Comparison of ENCODE assay signal across 8 cellular contexts in the genomic region with DNA sequence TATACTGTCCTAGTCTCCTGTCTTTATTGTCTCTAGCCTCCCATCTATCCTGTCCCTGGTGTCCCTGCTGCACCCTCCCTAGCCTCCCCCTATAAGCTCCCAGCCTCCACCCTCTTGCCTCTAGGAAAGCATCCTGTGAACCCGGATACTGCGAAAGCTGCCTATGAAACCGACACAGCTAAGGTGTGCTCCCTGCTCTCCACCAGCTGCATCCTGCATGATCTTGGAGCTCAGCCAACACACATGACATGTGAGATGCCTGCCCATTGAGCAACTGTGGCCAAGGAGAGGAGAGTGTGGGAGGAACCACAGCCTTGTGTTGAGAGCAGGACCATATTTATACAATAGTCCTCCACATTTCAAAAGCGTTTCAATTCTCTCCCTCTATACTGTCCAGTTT.
DNase-seq lines count a peak whose midpoint lies in the region; ATAC-seq and TF ChIP-seq lines count a peak whose summit lies in the region.

No MANE protein-coding gene starts in this region.

- H3K27ac ChIP-seq in epithelial cell of prostate: no peak overlapping the region

- peak; percentile 5 for DNase-seq in NCI-H526 treated with DMSO at 0.1 percent for 48 hours (lab: John Stamatoyannopoulos, UW)
- DNase-seq in epithelial cell of prostate (ENCODE audit: low read depth, low spot score): peak; percentile 65
- DNase-seq in superior temporal gyrus (ENCODE audit: extremely low spot score): peak; percentile 32
- DNase-seq in GM20000 (ENCODE audit: low spot score): no peak
- no peak for DNase-seq in GOT3 (lab: John Stamatoyannopoulos, UW)
- no peak for DNase-seq in dedifferentiated amniotic fluid mesenchymal stem cell (ENCODE audit: extremely low spot score)

- peak; percentile 86 for ATAC-seq in GM18867 (IDR thresholded peaks at IDR 0.05; ENCODE audit: unreplicated experiment)
- ATAC-seq in HG03520 (IDR thresholded peaks at IDR 0.05; ENCODE audit: unreplicated experiment): peak; percentile 74

- TF ChIP-seq CTCF in GM20000 (IDR thresholded peaks at IDR 0.05; ENCODE audit: extremely low read depth, missing control alignments): no peak

Comparison
In these comparisons a context has a peak if more than half of its experiments do, and no peak if none do; other contexts are left out.
1. DNase-seq: peak in NCI-H526 treated with DMSO at 0.1 percent for 48 hours (single experiment), epithelial cell of prostate (single experiment) and superior temporal gyrus (single experiment); none in GM20000 (single experiment), GOT3 (single experiment) and dedifferentiated amniotic fluid mesenchymal stem cell (single experiment).